Comparison of ENCODE assay signal across 31 cellular contexts in genomic region chr1:43683560-43683959, GRCh38.
"Had no signal": no experiment of that assay in that cellular context is flagged by ENCODE, and none has a peak within 500 bp of the region (broad histone marks: within the 10 kb centered on the region; RNA-seq: fewer than 3 reads in every experiment).

No MANE protein-coding gene starts in this region.

- H3K27ac ChIP-seq: adrenal gland, colonic mucosa, esophagus muscularis mucosa, foreskin keratinocyte, gastrocnemius medialis, heart left ventricle had no signal

- H3K4me3 Mint-ChIP-seq: activated CD4-positive, alpha-beta memory T cell treated with anti-CD3 and anti-CD28 coated beads for 36 hours; activated CD4-positive, alpha-beta T cell treated with anti-CD3 and anti-CD28 coated beads for 36 hours; activated CD4-positive, alpha-beta T cell treated with anti-CD3 and anti-CD28 coated beads, Interleukin-2, amount 10 ng/mL, durations not matched to agents 24 days and 14 days; activated CD8-positive, alpha-beta memory T cell treated with anti-CD3 and anti-CD28 coated beads, Interleukin-2, amount 10 ng/mL, durations not matched to agents 7 days and 5 days; activated CD8-positive, alpha-beta T cell treated with anti-CD3 and anti-CD28 coated beads, Interleukin-2, amount 10 ng/mL, durations not matched to agents 7 days and 5 days; activated naive CD4-positive, alpha-beta T cell treated with anti-CD3 and anti-CD28 coated beads for 36 hours; activated naive CD4-positive, alpha-beta T cell treated with anti-CD3 and anti-CD28 coated beads, Interleukin-2, amount 50 U/mL, for 24 hours; activated naive CD8-positive, alpha-beta T cell treated with anti-CD3 and anti-CD28 coated beads for 36 hours; activated naive CD8-positive, alpha-beta T cell treated with anti-CD3 and anti-CD28 coated beads, Interleukin-2, amount 50 U/mL, for 24 hours; activated T-cell treated with anti-CD3 and anti-CD28 coated beads, Interleukin-2, amount 50 U/mL, for 4 hours; brain; endodermal cell had no signal

- ATAC-seq: activated CD4-positive, alpha-beta T cell treated with anti-CD3 and anti-CD28 coated beads for 36 hours; activated CD8-positive, alpha-beta memory T cell treated with anti-CD3 and anti-CD28 coated beads, Interleukin-2, amount 10 ng/mL, durations not matched to agents 7 days and 5 days; activated CD8-positive, alpha-beta T cell treated with anti-CD3 and anti-CD28 coated beads, Interleukin-2, amount 10 ng/mL, durations not matched to agents 7 days and 5 days; activated naive CD8-positive, alpha-beta T cell treated with anti-CD3 and anti-CD28 coated beads, Interleukin-2, amount 50 U/mL, for 24 hours; activated T-cell treated with anti-CD3 and anti-CD28 coated beads, Interleukin-2, amount 50 U/mL, for 4 hours; foreskin keratinocyte; gastrocnemius medialis; heart left ventricle had no signal

- H3K27me3 Mint-ChIP-seq: activated CD4-positive, alpha-beta memory T cell treated with anti-CD3 and anti-CD28 coated beads for 36 hours; activated CD4-positive, alpha-beta T cell treated with anti-CD3 and anti-CD28 coated beads for 36 hours; activated CD4-positive, alpha-beta T cell treated with anti-CD3 and anti-CD28 coated beads, Interleukin-2, amount 10 ng/mL, durations not matched to agents 24 days and 14 days; activated CD8-positive, alpha-beta memory T cell treated with anti-CD3 and anti-CD28 coated beads, Interleukin-2, amount 10 ng/mL, durations not matched to agents 7 days and 5 days; activated naive CD4-positive, alpha-beta T cell treated with anti-CD3 and anti-CD28 coated beads, Interleukin-2, amount 50 U/mL, for 24 hours; activated naive CD8-positive, alpha-beta T cell treated with anti-CD3 and anti-CD28 coated beads for 36 hours; activated naive CD8-positive, alpha-beta T cell treated with anti-CD3 and anti-CD28 coated beads, Interleukin-2, amount 50 U/mL, for 24 hours had no signal

- H3K9me3 Mint-ChIP-seq: activated CD4-positive, alpha-beta memory T cell treated with anti-CD3 and anti-CD28 coated beads for 36 hours; activated CD4-positive, alpha-beta T cell treated with anti-CD3 and anti-CD28 coated beads, Interleukin-2, amount 10 ng/mL, durations not matched to agents 24 days and 14 days; activated naive CD4-positive, alpha-beta T cell treated with anti-CD3 and anti-CD28 coated beads for 36 hours; activated naive CD4-positive, alpha-beta T cell treated with anti-CD3 and anti-CD28 coated beads, Interleukin-2, amount 50 U/mL, for 24 hours; activated naive CD8-positive, alpha-beta T cell treated with anti-CD3 and anti-CD28 coated beads for 36 hours; activated naive CD8-positive, alpha-beta T cell treated with anti-CD3 and anti-CD28 coated beads, Interleukin-2, amount 50 U/mL, for 24 hours; activated T-cell treated with anti-CD3 and anti-CD28 coated beads, Interleukin-2, amount 50 U/mL, for 4 hours; activated T-helper 2 cell treated with anti-CD3 and anti-CD28 coated beads, Interferon-gamma antibody, Interleukin-2, Interleukin-4, amounts not matched to agents 10 μg/mL and 5 μg/mL and 100 μg/mL, durations not matched to agents 14 hours and 24 hours and 36 hours; brain; endodermal cell had no signal

- H3K4me1 ChIP-seq: colonic mucosa had no signal

- H3K27ac Mint-ChIP-seq: activated CD4-positive, alpha-beta memory T cell treated with anti-CD3 and anti-CD28 coated beads for 36 hours; activated CD4-positive, alpha-beta T cell treated with anti-CD3 and anti-CD28 coated beads for 36 hours; activated CD4-positive, alpha-beta T cell treated with anti-CD3 and anti-CD28 coated beads, Interleukin-2, amount 10 ng/mL, durations not matched to agents 24 days and 14 days; activated CD8-positive, alpha-beta memory T cell treated with anti-CD3 and anti-CD28 coated beads, Interleukin-2, amount 10 ng/mL, durations not matched to agents 7 days and 5 days; activated CD8-positive, alpha-beta T cell treated with anti-CD3 and anti-CD28 coated beads, Interleukin-2, amount 10 ng/mL, durations not matched to agents 7 days and 5 days; activated naive CD4-positive, alpha-beta T cell treated with anti-CD3 and anti-CD28 coated beads for 36 hours; activated naive CD4-positive, alpha-beta T cell treated with anti-CD3 and anti-CD28 coated beads, Interleukin-2, amount 50 U/mL, for 24 hours; activated naive CD8-positive, alpha-beta T cell treated with anti-CD3 and anti-CD28 coated beads for 36 hours; activated naive CD8-positive, alpha-beta T cell treated with anti-CD3 and anti-CD28 coated beads, Interleukin-2, amount 50 U/mL, for 24 hours; activated T-helper 2 cell treated with anti-CD3 and anti-CD28 coated beads, Interferon-gamma antibody, Interleukin-2, Interleukin-4, amounts not matched to agents 10 μg/mL and 5 μg/mL and 100 μg/mL, durations not matched to agents 14 hours and 24 hours and 36 hours; endodermal cell had no signal

- H3K9me3 ChIP-seq: adrenal gland, colonic mucosa, esophagus muscularis mucosa, gastrocnemius medialis, heart left ventricle had no signal

- H3K4me1 Mint-ChIP-seq: activated CD4-positive, alpha-beta T cell treated with anti-CD3 and anti-CD28 coated beads for 36 hours; activated CD8-positive, alpha-beta memory T cell treated with anti-CD3 and anti-CD28 coated beads, Interleukin-2, amount 10 ng/mL, durations not matched to agents 7 days and 5 days; activated naive CD4-positive, alpha-beta T cell treated with anti-CD3 and anti-CD28 coated beads, Interleukin-2, amount 50 U/mL, for 24 hours; activated naive CD8-positive, alpha-beta T cell treated with anti-CD3 and anti-CD28 coated beads for 36 hours; activated naive CD8-positive, alpha-beta T cell treated with anti-CD3 and anti-CD28 coated beads, Interleukin-2, amount 50 U/mL, for 24 hours; brain; endodermal cell had no signal

- H3K27me3 ChIP-seq: adrenal gland, colonic mucosa, esophagus muscularis mucosa, foreskin keratinocyte, gastrocnemius medialis, heart left ventricle had no signal

- H3K4me3 ChIP-seq: adrenal gland, colonic mucosa, esophagus muscularis mucosa, gastrocnemius medialis, heart left ventricle had no signal

- DNase-seq: activated CD4-positive, alpha-beta memory T cell treated with anti-CD3 and anti-CD28 coated beads for 36 hours; activated CD4-positive, alpha-beta T cell treated with anti-CD3 and anti-CD28 coated beads for 36 hours; activated CD4-positive, alpha-beta T cell treated with anti-CD3 and anti-CD28 coated beads, Interleukin-2, amount 10 ng/mL, durations not matched to agents 24 days and 14 days; activated CD4-positive, CD25-positive, alpha-beta regulatory T cell; activated CD4-positive, CD25-positive, alpha-beta regulatory T cell treated with anti-CD3 and anti-CD28 coated beads, Interleukin-2, amount 50 U/mL, for 72 hours; activated CD8-positive, alpha-beta memory T cell treated with anti-CD3 and anti-CD28 coated beads, Interleukin-2, amount 10 ng/mL, durations not matched to agents 7 days and 5 days; activated CD8-positive, alpha-beta memory T cell treated with anti-CD3 and anti-CD28 coated beads, Interleukin-2, amount 50 U/mL, for 4 hours; activated CD8-positive, alpha-beta T cell treated with anti-CD3 and anti-CD28 coated beads, Interleukin-2, amount 10 ng/mL, durations not matched to agents 7 days and 5 days; activated effector memory CD4-positive, alpha-beta T cell treated with anti-CD3 and anti-CD28 coated beads, Interleukin-2, amount 50 U/mL, for 16 hours; activated naive CD4-positive, alpha-beta T cell treated with anti-CD3 and anti-CD28 coated beads for 36 hours; activated naive CD8-positive, alpha-beta T cell treated with anti-CD3 and anti-CD28 coated beads for 36 hours; activated naive CD8-positive, alpha-beta T cell treated with anti-CD3 and anti-CD28 coated beads, Interleukin-2, amount 50 U/mL, for 24 hours; activated T-cell treated with anti-CD3 and anti-CD28 coated beads, Interleukin-2, amount 50 U/mL, for 4 hours; adrenal gland; amygdala; aorta; caudate nucleus; colonic mucosa; effector CD8-positive, alpha-beta T cell; endodermal cell; erythroblast; foreskin keratinocyte; gastrocnemius medialis; glutamatergic neuron; heart left ventricle; T-helper 2 cell had no signal

- FAIRE-seq: bronchial epithelial cell had no signal
